8 cellular contexts compared by ENCODE assay signal in the genomic region with DNA sequence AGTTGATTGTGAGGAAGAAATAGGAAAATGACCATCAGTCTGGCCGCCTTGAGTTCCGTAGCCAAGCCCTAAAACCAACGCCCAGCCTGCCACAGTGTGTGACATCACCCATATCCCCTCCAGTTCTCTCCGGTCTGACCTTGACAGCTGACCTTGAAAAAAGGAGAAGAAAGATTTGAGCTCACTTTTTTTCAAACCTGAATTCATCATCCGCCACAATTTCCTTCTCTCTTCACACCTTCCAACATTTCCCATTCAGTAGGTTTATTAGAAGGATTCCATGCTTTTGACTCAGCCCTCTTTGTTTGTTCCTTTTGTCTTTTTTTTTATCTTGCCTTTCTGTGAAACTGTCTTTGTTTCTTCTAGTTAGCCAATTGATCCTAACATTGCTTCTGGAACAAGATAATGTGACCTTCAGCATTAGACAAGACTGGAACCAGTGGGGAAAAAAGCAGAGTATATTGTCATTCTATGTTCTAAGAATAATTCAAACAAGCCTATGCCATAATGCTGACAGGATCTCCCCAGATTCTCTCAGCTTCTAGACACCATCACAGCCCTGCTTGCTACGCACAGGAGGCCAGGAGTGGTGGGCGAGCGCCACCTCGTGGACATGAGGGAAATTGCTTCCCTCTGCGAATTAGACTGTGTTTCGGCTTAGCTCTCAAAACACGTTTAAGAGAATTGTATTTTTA.
A peak's percentile ranks its signal among the peaks of the same experiment; 100 is the strongest.
DNase-seq lines count a peak whose midpoint lies in the region; ATAC-seq and TF ChIP-seq lines count a peak whose summit lies in the region.

No MANE protein-coding gene starts in this region.

- H3K4me1 ChIP-seq in NT2/D1 (ENCODE audit: insufficient read depth, insufficient read length) (no peaks in the 10 kb centered on the region), neural progenitor cell (peaks cover 5% of the 10 kb centered on the region)

- H3K9ac ChIP-seq in NT2/D1 (ENCODE audit: insufficient read length, low read depth) (no peak overlapping the region), neural progenitor cell (no peak overlapping the region)

- H3K27ac Mint-ChIP-seq in activated T-cell treated with anti-CD3 and anti-CD28 coated beads, Interleukin-2, amount 50 U/mL, for 24 hours, result no peak overlapping the region
- peak overlapping the region; percentile 13 for H3K27ac Mint-ChIP-seq in neural progenitor cell

- no peaks in the 10 kb centered on the region for H3K27me3 ChIP-seq in NT2/D1 (ENCODE audit: insufficient read depth, insufficient read length)
- no peaks in the 10 kb centered on the region for H3K27me3 ChIP-seq in neural progenitor cell

- TF ChIP-seq CTCF in neural progenitor cell (IDR thresholded peaks at IDR 0.05), result peak; percentile 100

- H3K4me2 ChIP-seq in neural progenitor cell, result no peak overlapping the region

- H3K4me3 Mint-ChIP-seq in activated T-cell treated with anti-CD3 and anti-CD28 coated beads, Interleukin-2, amount 50 U/mL, for 24 hours, result no peak overlapping the region
- no peak overlapping the region for H3K4me3 Mint-ChIP-seq in neural progenitor cell

- H4K20me1 ChIP-seq in neural progenitor cell (ENCODE audit: low read depth), result no peaks in the 10 kb centered on the region

- H3K4me1 Mint-ChIP-seq in activated T-cell treated with anti-CD3 and anti-CD28 coated beads, Interleukin-2, amount 50 U/mL, for 24 hours (ENCODE audit: low read depth), result no peaks in the 10 kb centered on the region
- H3K4me1 Mint-ChIP-seq in neural progenitor cell, result peaks cover 19% of the 10 kb centered on the region

- H3K9me3 ChIP-seq in NT2/D1 (ENCODE audit: insufficient read depth, low read length), result no peaks in the 10 kb centered on the region
- no peaks in the 10 kb centered on the region for H3K9me3 ChIP-seq in neural progenitor cell (ENCODE audit: low read depth)

- H2AFZ ChIP-seq in neural progenitor cell (replicated peaks), result peak overlapping the region; percentile 20

- H3K27ac ChIP-seq in neural progenitor cell, result no peak overlapping the region

- in situ Hi-C loops in G401 (cut with HindIII; ENCODE audit: low sequenced_read_pairs), result no loop called here

- no peaks in the 10 kb centered on the region for H3F3A ChIP-seq in neural progenitor cell (ENCODE audit: low read depth)

- no peaks in the 10 kb centered on the region for H3K36me3 Mint-ChIP-seq in activated T-cell treated with anti-CD3 and anti-CD28 coated beads, Interleukin-2, amount 50 U/mL, for 24 hours (ENCODE audit: low read depth)
- no peaks in the 10 kb centered on the region for H3K36me3 Mint-ChIP-seq in neural progenitor cell

- H3K27me3 Mint-ChIP-seq in activated T-cell treated with anti-CD3 and anti-CD28 coated beads, Interleukin-2, amount 50 U/mL, for 24 hours, result peaks cover 29% of the 10 kb centered on the region
- no peaks in the 10 kb centered on the region for H3K27me3 Mint-ChIP-seq in neural progenitor cell (ENCODE audit: insufficient read depth, low read depth)

- H3K9me3 Mint-ChIP-seq in activated T-cell treated with anti-CD3 and anti-CD28 coated beads, Interleukin-2, amount 50 U/mL, for 24 hours, result no peaks in the 10 kb centered on the region
- no peaks in the 10 kb centered on the region for H3K9me3 Mint-ChIP-seq in neural progenitor cell

- H3K4me3 ChIP-seq in NT2/D1 (ENCODE audit: insufficient read length, low read depth) (no peak overlapping the region), neural progenitor cell (no peak overlapping the region)

- no peaks in the 10 kb centered on the region for H3K36me3 ChIP-seq in NT2/D1 (ENCODE audit: insufficient read depth, insufficient read length, low read length)
- H3K36me3 ChIP-seq in neural progenitor cell, result no peaks in the 10 kb centered on the region

- H3K79me2 ChIP-seq in neural progenitor cell (ENCODE audit: low read depth), result no peaks in the 10 kb centered on the region

- peak; percentile 91 for ATAC-seq in GM21576 (IDR thresholded peaks at IDR 0.05; ENCODE audit: unreplicated experiment)

- DNase-seq in G401 (ENCODE audit: low spot score) (peak; percentile 85), HUDEP-2 (lab: John Stamatoyannopoulos, UW; ENCODE audit: unreplicated experiment in 76 of 76) (peak in 45 of 76 experiments; percentile 0 to 60 (median 17)), NT2/D1 (ENCODE audit: low read depth, low spot score) (peak; percentile 72), fibroblast of the conjunctiva (ENCODE audit: low read depth) (peak; percentile 31), neural progenitor cell (ENCODE audit: low spot score) (peak; percentile 76), ureter (ENCODE audit: low spot score) (peak; percentile 59)
- DNase-seq in activated T-cell treated with anti-CD3 and anti-CD28 coated beads, Interleukin-2, amount 50 U/mL, for 24 hours, result peak; percentile 61

Comparison
In these comparisons a context has a peak if more than half of its experiments do, and no peak if none do; other contexts are left out.
1. DNase-seq: peak in every context shown above with its lines; median percentile 85 in G401; 76 in neural progenitor cell; 72 in NT2/D1; 61 in activated T-cell treated with anti-CD3 and anti-CD28 coated beads, Interleukin-2, amount 50 U/mL, for 24 hours; 59 in ureter; 31 in fibroblast of the conjunctiva; 17 in HUDEP-2.